ENCODE assay signal across 24 cellular contexts in genomic region chr20:23671479-23671878, GRCh38. TPM values are rescaled to one million over a fixed set of nuclear protein-coding genes. Genes with fewer than 3 reads are reported as not detected.
DNase-seq lines count a peak whose midpoint lies in the region; ATAC-seq, FAIRE-seq and TF ChIP-seq lines count a peak whose summit lies in the region.
"Had no signal": no experiment of that assay in that cellular context is flagged by ENCODE, and none has a peak within 500 bp of the region (broad histone marks: within the 10 kb centered on the region; RNA-seq: fewer than 3 reads in every experiment).

No MANE protein-coding gene starts in this region.

- no peak for TF ChIP-seq RAD21 in HepG2 (CRISPR knock-in tag; IDR thresholded peaks at IDR 0.05)

- no peak for FAIRE-seq in HepG2 (lab: Jason Lieb, UNC)
- FAIRE-seq: GM12891, H1 had no signal

- H2AFZ ChIP-seq in HepG2 (ENCODE audit: low read length) (no peak overlapping the region), osteoblast (ENCODE audit: low read length) (no peak overlapping the region)
- H2AFZ ChIP-seq: GM23248 had no signal

- H3K27ac ChIP-seq in HepG2 (ENCODE audit: extremely low read length, insufficient read depth, low read length) (no peak overlapping the region), right lobe of liver (no peak overlapping the region), lung (ENCODE audit: low read depth in 1 of 2, low read length in 1 of 2) (no peak overlapping the region), osteoblast (ENCODE audit: low read depth, low read length) (no peak overlapping the region)
- H3K27ac ChIP-seq: 22Rv1, GM23248 had no signal

- H3K79me2 ChIP-seq in HepG2 (ENCODE audit: insufficient read depth, low read length) (no peaks in the 10 kb centered on the region), osteoblast (ENCODE audit: insufficient read depth, low read length) (no peaks in the 10 kb centered on the region)

- CTCF ChIA-PET in HepG2 (lab: Yijun Ruan, JAX; ENCODE audit: low intra/inter-chr PET ratio, low total read pairs): no interaction called here

- H3K9me3 ChIP-seq in HepG2 (ENCODE audit: low read length) (no peaks in the 10 kb centered on the region), right lobe of liver (no peaks in the 10 kb centered on the region), lung (ENCODE audit: control insufficient read depth in 2 of 2, insufficient read depth in 1 of 2, low read length in 1 of 2) (peaks cover 0 to 3% of the 10 kb centered on the region in 2 donors), osteoblast (ENCODE audit: low read depth, low read length) (no peaks in the 10 kb centered on the region)

- no TSS peak for BruUV-seq in HepG2 (replicated peaks; lab: Mats Ljungman, UMichigan)

- no peak for TF ChIP-seq CTCF in HepG2 (CRISPR knock-in tag; IDR thresholded peaks at IDR 0.05)
- no peak for TF ChIP-seq CTCF in right lobe of liver (IDR thresholded peaks at IDR 0.05)
- TF ChIP-seq CTCF in lung (IDR thresholded peaks at IDR 0.05; ENCODE audit: control extremely low read depth, extremely low read depth): no peak
- TF ChIP-seq CTCF in osteoblast (IDR thresholded peaks at IDR 0.05; ENCODE audit: extremely low read depth, low read depth, low read length): no peak

- ATAC-seq in HepG2: no peak
- no peak for ATAC-seq in right lobe of liver
- ATAC-seq in lung (ENCODE audit: insufficient read depth, low FRiP score): no peak
- ATAC-seq in HG02840 (IDR thresholded peaks at IDR 0.05; ENCODE audit: low FRiP score, unreplicated experiment): no peak

- intact Hi-C loops in HepG2 (cut with micrococcal nuclease; ENCODE audit: unreplicated experiment): no loop called here
- intact Hi-C loops in right lobe of liver (cut with DNase I): no loop called here

- H3K9ac ChIP-seq in HepG2 (ENCODE audit: insufficient read depth, low read depth, low read length): no peak overlapping the region
- H3K9ac ChIP-seq: GM23248 had no signal

- 10% methylated on average over 3 of the region's 3 CpGs for WGBS in HepG2 (ENCODE audit: low lambda C conversion rate)
- 44% methylated on average over 3 of the region's 3 CpGs for WGBS in right lobe of liver (ENCODE audit: insufficient coverage, low coverage, low lambda C conversion rate, missing lambda C conversion rate)
- WGBS in lung, 2 donors: 76 to 80% methylated on average over 3 of the region's 3 CpGs

- no peak overlapping the region for H3K4me2 ChIP-seq in HepG2 (ENCODE audit: low read depth, low read length)
- no peak overlapping the region for H3K4me2 ChIP-seq in osteoblast (ENCODE audit: insufficient read depth, low read length)

- TF ChIP-seq EP300 in HepG2 (IDR thresholded peaks at IDR 0.05; ENCODE audit: low read depth in 2 of 2, low read length in 2 of 2): no peak
- TF ChIP-seq EP300 in HepG2 (CRISPR knock-in tag; IDR thresholded peaks at IDR 0.05; ENCODE audit: borderline replicate concordance): no peak

- no peak overlapping the region for H3K4me3 ChIP-seq in HepG2 (replicated peaks in 1 of 3; ENCODE audit: insufficient read depth in 1 of 3, low read depth in 2 of 3, low read length in 3 of 3)
- H3K4me3 ChIP-seq in right lobe of liver: no peak overlapping the region
- no peak overlapping the region for H3K4me3 ChIP-seq in lung
- no peak overlapping the region for H3K4me3 ChIP-seq in osteoblast (ENCODE audit: insufficient read depth, low read length)
- H3K4me3 ChIP-seq: GM23248 had no signal

- H4K20me1 ChIP-seq in HepG2 (ENCODE audit: insufficient read depth, low read length) (no peaks in the 10 kb centered on the region), osteoblast (ENCODE audit: insufficient read depth, low read length) (no peaks in the 10 kb centered on the region)

- peaks cover 7% of the 10 kb centered on the region; the same call in 1 of the 2 replicates for H3K4me1 ChIP-seq in HepG2 (ENCODE audit: insufficient read depth, low read length)
- H3K4me1 ChIP-seq in right lobe of liver: no peaks in the 10 kb centered on the region
- peaks cover 0 to 4% of the 10 kb centered on the region in 2 donors for H3K4me1 ChIP-seq in lung (ENCODE audit: control insufficient read depth in 2 of 2, insufficient read depth in 2 of 2, low read length in 2 of 2)
- H3K4me1 ChIP-seq in osteoblast (ENCODE audit: insufficient read depth, low read length): no peaks in the 10 kb centered on the region

- POLR2A ChIA-PET in HepG2 (lab: Yijun Ruan, JAX): no interaction called here

- no peaks in the 10 kb centered on the region; a peak in 1 of 5 replicates for H3K36me3 ChIP-seq in HepG2 (replicated peaks in 1 of 2; ENCODE audit: control insufficient read depth in 1 of 2, insufficient read depth in 2 of 2, low read length in 2 of 2)
- no peaks in the 10 kb centered on the region for H3K36me3 ChIP-seq in right lobe of liver
- no peaks in the 10 kb centered on the region for H3K36me3 ChIP-seq in lung (ENCODE audit: control insufficient read depth in 2 of 2, insufficient read depth in 2 of 2, low read length in 2 of 2)
- H3K36me3 ChIP-seq in osteoblast (ENCODE audit: insufficient read depth, low read length): no peaks in the 10 kb centered on the region

- TF ChIP-seq POLR2A in HepG2 (IDR thresholded peaks at IDR 0.05; ENCODE audit: insufficient read depth in 1 of 2, low read depth in 2 of 2, low read length in 2 of 2) (no peak), right lobe of liver (IDR thresholded peaks at IDR 0.05) (no peak)

- in situ Hi-C loops in HepG2 (cut with HindIII; ENCODE audit: extremely low pct_ligation_motif_present, low pct_unique_long_range_greater_than_20kb): no loop called here

- no peak for DNase-seq in HepG2 (ENCODE audit: low spot score)
- DNase-seq in right lobe of liver: no peak
- DNase-seq in lung (ENCODE audit: low spot score): peak; percentile 24
- peak; percentile 74 for DNase-seq in osteoblast (ENCODE audit: insufficient read length, low spot score, missing footprints)
- no peak for DNase-seq in 8988T
- no peak for DNase-seq in nucleus accumbens (lab: John Stamatoyannopoulos, UW)
- DNase-seq: C1 segment of cervical spinal cord; Calu3; CD4-positive, alpha-beta memory T cell; COR-L47; DMS53; DMS79 treated with DMSO at 0.1 percent for 48 hours; GF-D8; GM23248; H7; HCEC 1CT had no signal

- H3K27me3 ChIP-seq in HepG2 (ENCODE audit: control insufficient read depth in 1 of 2, insufficient read depth in 2 of 2, low read length in 2 of 2) (no peaks in the 10 kb centered on the region), right lobe of liver (no peaks in the 10 kb centered on the region), lung (ENCODE audit: control insufficient read depth, insufficient read depth) (no peaks in the 10 kb centered on the region), osteoblast (ENCODE audit: insufficient read depth, low read length) (peaks cover under 1% of the 10 kb centered on the region)

RNA-seq across cellular contexts. Expression of gene CST4, which starts 17.4 kb away (rescaled TPM):
- total RNA-seq in HepG2 (2016; rRNA removed; fragmentation: Illumina TruSeq; extraction: Trizol) (not detected in 2 replicates), right lobe of liver (not detected), lung (not detected), osteoblast (not detected in 2 replicates)
- total RNA-seq in HepG2 (2016; cell fraction: cytosol; rRNA removed; fragmentation: Illumina TruSeq; extraction: Trizol; ENCODE audit: low read depth): not detected in 2 replicates
- total RNA-seq in HepG2 (2016; cell fraction: insoluble cytoplasmic fraction; rRNA removed; fragmentation: Illumina TruSeq; extraction: Trizol): not detected in 2 replicates
- not detected in 2 replicates for total RNA-seq in HepG2 (2016; cell fraction: membrane; rRNA removed; fragmentation: Illumina TruSeq; extraction: Trizol)
- not detected in 2 replicates for total RNA-seq in HepG2 (2016; cell fraction: nucleus; rRNA removed; fragmentation: Illumina TruSeq; extraction: Trizol)
- polyA plus RNA-seq in HepG2 (2011; rRNA removed) (0.16 TPM in 1 of 2 replicates, not detected in the other), lung (not detected)
- polyA plus RNA-seq in HepG2 (2011; cell fraction: cytosol; rRNA removed): not detected in 2 replicates
- polyA plus RNA-seq in HepG2 (2011; cell fraction: nucleus; rRNA removed): not detected in 2 replicates
- not detected in 2 replicates for polyA plus RNA-seq in HepG2 (2012)
- not detected in 2 replicates for polyA plus RNA-seq in HepG2 (2016; cell fraction: cytosol; fragmentation: Illumina TruSeq; extraction: Trizol; ENCODE audit: low read depth)
- polyA plus RNA-seq in HepG2 (2016; cell fraction: insoluble cytoplasmic fraction; fragmentation: Illumina TruSeq; extraction: Trizol; ENCODE audit: low read depth): not detected in 2 replicates
- not detected in 2 replicates for polyA plus RNA-seq in HepG2 (2016; cell fraction: membrane; fragmentation: Illumina TruSeq; extraction: Trizol; ENCODE audit: low read depth)
- not detected in 2 replicates for polyA plus RNA-seq in HepG2 (2016; cell fraction: nucleus; fragmentation: Illumina TruSeq; extraction: Trizol; ENCODE audit: insufficient read depth, low read depth)
- polyA minus RNA-seq in HepG2 (2011; rRNA and poly(A)+ RNA removed; ENCODE audit: low replicate concordance): not detected in 2 replicates
- polyA minus RNA-seq in HepG2 (2011; cell fraction: cytosol; rRNA and poly(A)+ RNA removed): not detected in 2 replicates
- not detected in 2 replicates for polyA minus RNA-seq in HepG2 (2011; cell fraction: nucleus; rRNA and poly(A)+ RNA removed)
- total RNA-seq: A673; Calu3; CD4-positive, alpha-beta memory T cell; Daoy; G401; GM23248; H1; H7 had no signal
- polyA plus RNA-seq: BJ; CD4-positive, alpha-beta memory T cell; GM23248; H1 had no signal

RNA-seq across cellular contexts. Expression of gene CST3, which starts 33.7 kb away (rescaled TPM):
- total RNA-seq in HepG2 (2016; rRNA removed; fragmentation: Illumina TruSeq; extraction: Trizol) (300 and 690 TPM in 2 replicates), right lobe of liver (1,000 to 10,000 TPM in 1 of 6 experiments, 100 to 1,000 TPM in 5; 504 to 1,394 (median 638) TPM), lung (100 to 1,000 TPM; 238 to 726 TPM), osteoblast (169 and 229 TPM in 2 replicates)
- 306 and 400 TPM in 2 replicates for total RNA-seq in HepG2 (2016; cell fraction: cytosol; rRNA removed; fragmentation: Illumina TruSeq; extraction: Trizol; ENCODE audit: low read depth)
- total RNA-seq in HepG2 (2016; cell fraction: insoluble cytoplasmic fraction; rRNA removed; fragmentation: Illumina TruSeq; extraction: Trizol): 277 and 657 TPM in 2 replicates
- total RNA-seq in HepG2 (2016; cell fraction: membrane; rRNA removed; fragmentation: Illumina TruSeq; extraction: Trizol): 267 and 341 TPM in 2 replicates
- total RNA-seq in HepG2 (2016; cell fraction: nucleus; rRNA removed; fragmentation: Illumina TruSeq; extraction: Trizol): 478 and 575 TPM in 2 replicates
- polyA plus RNA-seq in HepG2 (2011; rRNA removed) (1,005 and 1,077 TPM in 2 replicates), lung (100 to 1,000 TPM; 557 to 780 TPM)
- polyA plus RNA-seq in HepG2 (2011; cell fraction: cytosol; rRNA removed): 827 and 1,616 TPM in 2 replicates
- 530 and 563 TPM in 2 replicates for polyA plus RNA-seq in HepG2 (2011; cell fraction: nucleus; rRNA removed)
- polyA plus RNA-seq in HepG2 (2012): 560 and 584 TPM in 2 replicates
- 569 and 650 TPM in 2 replicates for polyA plus RNA-seq in HepG2 (2016; cell fraction: cytosol; fragmentation: Illumina TruSeq; extraction: Trizol; ENCODE audit: low read depth)
- polyA plus RNA-seq in HepG2 (2016; cell fraction: insoluble cytoplasmic fraction; fragmentation: Illumina TruSeq; extraction: Trizol; ENCODE audit: low read depth): 435 and 510 TPM in 2 replicates
- 388 and 429 TPM in 2 replicates for polyA plus RNA-seq in HepG2 (2016; cell fraction: membrane; fragmentation: Illumina TruSeq; extraction: Trizol; ENCODE audit: low read depth)
- 1,429 and 1,592 TPM in 2 replicates for polyA plus RNA-seq in HepG2 (2016; cell fraction: nucleus; fragmentation: Illumina TruSeq; extraction: Trizol; ENCODE audit: insufficient read depth, low read depth)
- 60.4 and 1,528 TPM in 2 replicates for polyA minus RNA-seq in HepG2 (2011; rRNA and poly(A)+ RNA removed; ENCODE audit: low replicate concordance)
- polyA minus RNA-seq in HepG2 (2011; cell fraction: cytosol; rRNA and poly(A)+ RNA removed): 688 and 730 TPM in 2 replicates
- 130 and 153 TPM in 2 replicates for polyA minus RNA-seq in HepG2 (2011; cell fraction: nucleus; rRNA and poly(A)+ RNA removed)

Comparison
In these comparisons a context has a peak if more than half of its experiments do, and no peak if none do; other contexts are left out.
1. DNase-seq: peak in lung (single experiment) and osteoblast (single experiment); none in HepG2 (single experiment), right lobe of liver (0 of 3), 8988T (single experiment) and nucleus accumbens (0 of 56).